Comparison of ENCODE assay signal across 21 cellular contexts in the genomic region with DNA sequence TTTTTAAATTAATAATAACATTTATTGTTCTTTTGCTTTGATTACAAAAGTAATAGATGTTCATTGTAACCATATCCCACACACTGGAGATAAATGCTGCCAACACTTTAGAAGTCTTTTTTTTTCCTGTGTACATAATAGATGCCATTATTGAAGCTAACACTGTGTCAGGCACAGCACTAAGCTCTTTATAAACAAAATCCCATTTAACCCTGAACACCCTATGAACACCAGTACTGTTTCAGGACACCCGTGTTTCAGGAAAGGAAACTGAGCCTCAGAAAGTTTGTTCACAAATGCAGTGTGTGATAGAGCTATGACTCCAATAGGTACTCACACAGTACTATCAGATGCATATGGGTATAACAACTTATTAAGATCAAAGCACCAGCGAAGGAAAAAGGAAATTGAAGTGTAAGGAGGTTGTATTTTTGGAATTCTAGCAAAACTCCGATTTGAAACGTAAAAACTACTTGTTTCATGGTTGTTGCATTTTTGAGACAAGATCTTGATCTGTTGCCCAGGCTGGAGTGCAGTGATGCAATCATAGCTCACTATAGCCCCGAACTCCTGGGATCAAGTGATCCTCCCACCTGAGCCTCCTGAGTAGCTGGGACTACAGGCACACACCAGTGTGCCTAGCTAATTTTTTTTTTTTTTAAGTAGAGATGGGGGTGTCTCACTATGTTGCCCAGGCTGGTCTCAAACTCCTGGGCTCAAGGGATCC. TPM values are rescaled to one million over a fixed set of nuclear protein-coding genes. Genes with fewer than 3 reads are reported as not detected.
DNase-seq lines count a peak whose midpoint lies in the region; ATAC-seq, FAIRE-seq and TF ChIP-seq lines count a peak whose summit lies in the region.
"Had no signal": no experiment of that assay in that cellular context is flagged by ENCODE, and none has a peak within 500 bp of the region (broad histone marks: within the 10 kb centered on the region; RNA-seq: fewer than 3 reads in every experiment).

No MANE protein-coding gene starts in this region.

- DNase-seq in chondrocyte (ENCODE audit: low spot score) (no peak), lower lobe of right lung (no peak), substantia nigra (lab: John Stamatoyannopoulos, UW) (peak in 1 of 49 donors; percentile 15), pancreas (no peak), NCI-H446 treated with DMSO at 0.1 percent for 48 hours (lab: John Stamatoyannopoulos, UW) (no peak)
- DNase-seq in activated CD4-positive, alpha-beta T cell treated with anti-CD3 and anti-CD28 coated beads, Interleukin-2, amount 10 ng/mL, durations not matched to agents 7 days and 5 days = no peak
- DNase-seq: activated CD8-positive, alpha-beta memory T cell treated with anti-CD3 and anti-CD28 coated beads, Interleukin-2, amount 10 ng/mL, durations not matched to agents 7 days and 5 days; activated gamma-delta T cell treated with Interleukin-2 at 50 U/mL for 16 hours; COR-L47; Kasumi-1; naive B cell; NCI-H1417 treated with DMSO at 0.1 percent for 48 hours; NK-92 treated with Interleukin-12 subunit alpha and Interleukin-12 subunit beta, amount 100 ng/mL, for 24 hours had no signal

- CTCF ChIA-PET in HEK293 (lab: Yijun Ruan, JAX) = interaction anchor here (0.6 to 1.2 kb wide), 2 partner anchors 58 to 285 kb away, joined by 3 to 4 read pairs; no protein-coding TSS in a partner anchor
- CTCF ChIA-PET in activated CD4-positive, alpha-beta T cell treated with anti-CD3 and anti-CD28 coated beads, Interleukin-2, amount 10 ng/mL, durations not matched to agents 7 days and 5 days (lab: Charles Lee) = interaction anchor here (0.9 kb wide), 1 partner anchor 10 kb away, joined by 5 read pairs; no protein-coding TSS in a partner anchor

- no peak overlapping the region for H3K4me3 Mint-ChIP-seq in chondrocyte (ENCODE audit: unreplicated experiment)
- H3K4me3 Mint-ChIP-seq in activated T-helper 17 cell treated with anti-CD3 and anti-CD28 coated beads, Interleukin-2, amount 50 U/mL, for 72 hours = no peak overlapping the region
- H3K4me3 Mint-ChIP-seq in activated CD4-positive, alpha-beta T cell treated with anti-CD3 and anti-CD28 coated beads, Interleukin-2, amount 10 ng/mL, durations not matched to agents 7 days and 5 days = no peak overlapping the region
- H3K4me3 Mint-ChIP-seq: activated CD8-positive, alpha-beta memory T cell treated with anti-CD3 and anti-CD28 coated beads, Interleukin-2, amount 10 ng/mL, durations not matched to agents 7 days and 5 days; stimulated activated naive CD8-positive, alpha-beta T cell treated with anti-CD3 and anti-CD28 coated beads, Interleukin-15, Interleukin-2, amounts not matched to agents 100 ng/mL and 50 ng/mL, for 24 hours; T-helper 1 cell treated with Interleukin-12 subunit alpha and Interleukin-12 subunit beta and Interleukin-4 antibody, amounts not matched to agents 30 μg/mL and 1 μg/mL, for 36 hours had no signal

- FAIRE-seq in pancreas (lab: Jason Lieb, UNC) = no peak
- FAIRE-seq: GM12878, H54 had no signal

- no peak for TF ChIP-seq CTCF in HEK293 (tag by site-specific recombination; IDR thresholded peaks at IDR 0.05)
- no peak for TF ChIP-seq CTCF in chondrocyte (IDR thresholded peaks at IDR 0.05)
- TF ChIP-seq CTCF in lower lobe of right lung (IDR thresholded peaks at IDR 0.05) = no peak
- no peak for TF ChIP-seq CTCF in pancreas (IDR thresholded peaks at IDR 0.05)

- 63 to 64% methylated on average over 5 of the region's 5 CpGs for WGBS in pancreas, 2 donors

- H3K27ac ChIP-seq in HEK293 (ENCODE audit: extremely low read depth, low read depth, low read length) = no peak overlapping the region
- H3K27ac ChIP-seq in lower lobe of right lung = peak overlapping the region; percentile 91
- peak overlapping the region; percentile 81 for H3K27ac ChIP-seq in substantia nigra (ENCODE audit: low read depth, low read length, poor library complexity, severe bottlenecking)
- H3K27ac ChIP-seq in pancreas = peak overlapping the region in 2 of 4 donors; percentile 86 to 96

- intact Hi-C loops in lower lobe of right lung (cut with DNase I) = no loop called here
- intact Hi-C loops in pancreas (cut with DNase I) = no loop called here

- peaks cover 9% of the 10 kb centered on the region for H3K4me1 ChIP-seq in HEK293 (ENCODE audit: control insufficient read depth, insufficient read depth, low read length)
- peaks cover 73% of the 10 kb centered on the region for H3K4me1 ChIP-seq in lower lobe of right lung
- peaks cover 21 to 58% (median 36%) of the 10 kb centered on the region in 3 donors for H3K4me1 ChIP-seq in pancreas

- H3K27me3 ChIP-seq in lower lobe of right lung (ENCODE audit: low read depth) (no peaks in the 10 kb centered on the region), pancreas (no peaks in the 10 kb centered on the region)

- POLR2A ChIA-PET in HEK293 (lab: Yijun Ruan, JAX) = no interaction called here
- POLR2A ChIA-PET in activated CD4-positive, alpha-beta T cell treated with anti-CD3 and anti-CD28 coated beads, Interleukin-2, amount 10 ng/mL, durations not matched to agents 7 days and 5 days (lab: Charles Lee) = no interaction called here

- H3K36me3 Mint-ChIP-seq in chondrocyte (ENCODE audit: low read depth) = no peaks in the 10 kb centered on the region
- H3K36me3 Mint-ChIP-seq in activated T-helper 17 cell treated with anti-CD3 and anti-CD28 coated beads, Interleukin-2, amount 50 U/mL, for 72 hours (ENCODE audit: low read depth) = peaks cover 6% of the 10 kb centered on the region
- H3K36me3 Mint-ChIP-seq in activated CD4-positive, alpha-beta T cell treated with anti-CD3 and anti-CD28 coated beads, Interleukin-2, amount 10 ng/mL, durations not matched to agents 7 days and 5 days (ENCODE audit: low read depth) = no peaks in the 10 kb centered on the region
- H3K36me3 Mint-ChIP-seq: activated CD8-positive, alpha-beta memory T cell treated with anti-CD3 and anti-CD28 coated beads, Interleukin-2, amount 10 ng/mL, durations not matched to agents 7 days and 5 days had no signal

- no peaks in the 10 kb centered on the region for H3K27me3 Mint-ChIP-seq in chondrocyte (ENCODE audit: low read depth)
- H3K27me3 Mint-ChIP-seq in activated T-helper 17 cell treated with anti-CD3 and anti-CD28 coated beads, Interleukin-2, amount 50 U/mL, for 72 hours = peaks cover 9% of the 10 kb centered on the region
- H3K27me3 Mint-ChIP-seq in activated CD4-positive, alpha-beta T cell treated with anti-CD3 and anti-CD28 coated beads, Interleukin-2, amount 10 ng/mL, durations not matched to agents 7 days and 5 days = peaks cover 58% of the 10 kb centered on the region

- no peaks in the 10 kb centered on the region for H3K9me3 ChIP-seq in HEK293 (ENCODE audit: control insufficient read depth, insufficient read depth, low read depth, low read length)
- no peaks in the 10 kb centered on the region for H3K9me3 ChIP-seq in lower lobe of right lung
- no peaks in the 10 kb centered on the region for H3K9me3 ChIP-seq in pancreas

- no peaks in the 10 kb centered on the region for H3K36me3 ChIP-seq in HEK293 (ENCODE audit: control insufficient read depth in 2 of 2, insufficient read depth in 1 of 2, low read length in 2 of 2)
- H3K36me3 ChIP-seq in lower lobe of right lung = no peaks in the 10 kb centered on the region
- no peaks in the 10 kb centered on the region for H3K36me3 ChIP-seq in pancreas

- H3K9me3 Mint-ChIP-seq in chondrocyte (ENCODE audit: low read depth) = no peaks in the 10 kb centered on the region
- H3K9me3 Mint-ChIP-seq in activated T-helper 17 cell treated with anti-CD3 and anti-CD28 coated beads, Interleukin-2, amount 50 U/mL, for 72 hours = no peaks in the 10 kb centered on the region
- H3K9me3 Mint-ChIP-seq in activated CD4-positive, alpha-beta T cell treated with anti-CD3 and anti-CD28 coated beads, Interleukin-2, amount 10 ng/mL, durations not matched to agents 7 days and 5 days = no peaks in the 10 kb centered on the region
- H3K9me3 Mint-ChIP-seq: stimulated activated naive CD8-positive, alpha-beta T cell treated with anti-CD3 and anti-CD28 coated beads, Interleukin-15, Interleukin-2, amounts not matched to agents 100 ng/mL and 50 ng/mL, for 24 hours; T-helper 1 cell treated with Interleukin-12 subunit alpha and Interleukin-12 subunit beta and Interleukin-4 antibody, amounts not matched to agents 30 μg/mL and 1 μg/mL, for 36 hours had no signal

- H3K4me3 ChIP-seq in HEK293 (ENCODE audit: low read depth, low read length) (no peak overlapping the region), lower lobe of right lung (no peak overlapping the region), pancreas (no peak overlapping the region)
- H3K4me3 ChIP-seq: GM12878 had no signal

- H3K4me1 Mint-ChIP-seq in chondrocyte (ENCODE audit: low read depth) = peaks cover 72% of the 10 kb centered on the region
- H3K4me1 Mint-ChIP-seq in activated T-helper 17 cell treated with anti-CD3 and anti-CD28 coated beads, Interleukin-2, amount 50 U/mL, for 72 hours = peaks cover 20% of the 10 kb centered on the region
- H3K4me1 Mint-ChIP-seq in activated CD4-positive, alpha-beta T cell treated with anti-CD3 and anti-CD28 coated beads, Interleukin-2, amount 10 ng/mL, durations not matched to agents 7 days and 5 days = peaks cover 27% of the 10 kb centered on the region

- ATAC-seq in lower lobe of right lung (no peak), pancreas (no peak)
- ATAC-seq in activated T-helper 17 cell treated with anti-CD3 and anti-CD28 coated beads, Interleukin-2, amount 50 U/mL, for 72 hours (replicated peaks) = no peak
- ATAC-seq: activated CD4-positive, CD25-positive, alpha-beta regulatory T cell treated with anti-CD3 and anti-CD28 coated beads, Interleukin-2, amount 50 U/mL, for 24 hours; activated CD8-positive, alpha-beta memory T cell treated with anti-CD3 and anti-CD28 coated beads, Interleukin-2, amount 10 ng/mL, durations not matched to agents 7 days and 5 days; GM12878; left lobe of liver had no signal

- peak overlapping the region; percentile 20 for H3K27ac Mint-ChIP-seq in chondrocyte (ENCODE audit: unreplicated experiment)
- H3K27ac Mint-ChIP-seq in activated T-helper 17 cell treated with anti-CD3 and anti-CD28 coated beads, Interleukin-2, amount 50 U/mL, for 72 hours = no peak overlapping the region
- no peak overlapping the region for H3K27ac Mint-ChIP-seq in activated CD4-positive, alpha-beta T cell treated with anti-CD3 and anti-CD28 coated beads, Interleukin-2, amount 10 ng/mL, durations not matched to agents 7 days and 5 days
- H3K27ac Mint-ChIP-seq: activated CD8-positive, alpha-beta memory T cell treated with anti-CD3 and anti-CD28 coated beads, Interleukin-2, amount 10 ng/mL, durations not matched to agents 7 days and 5 days; naive B cell; stimulated activated naive CD8-positive, alpha-beta T cell treated with anti-CD3 and anti-CD28 coated beads, Interleukin-15, Interleukin-2, amounts not matched to agents 100 ng/mL and 50 ng/mL, for 24 hours; T-helper 1 cell treated with Interleukin-12 subunit alpha and Interleukin-12 subunit beta and Interleukin-4 antibody, amounts not matched to agents 30 μg/mL and 1 μg/mL, for 36 hours had no signal

RNA-seq across cellular contexts. Expression of a gene that starts 2.0 kb away (rescaled TPM):
- total RNA-seq in chondrocyte (74.4 to 135 TPM (median 75.6 TPM) in 3 replicates), lower lobe of right lung (70.9 TPM), pancreas (10 to 100 TPM; 33.8 to 71.0 (median 60.5) TPM)
- 1 to 10 TPM in 1 of 2 donors, under 1 TPM in 1; 0.82 to 1.2 TPM for total RNA-seq in activated T-helper 17 cell treated with anti-CD3 and anti-CD28 coated beads, Interleukin-2, amount 50 U/mL, for 72 hours
- 100 to 1,000 TPM; 277 to 284 TPM for polyA plus RNA-seq in pancreas
- not detected for total RNA-seq in activated CD4-positive, alpha-beta T cell treated with anti-CD3 and anti-CD28 coated beads, Interleukin-2, amount 10 ng/mL, durations not matched to agents 7 days and 5 days

Comparison
In these comparisons a context has a peak if more than half of its experiments do, and no peak if none do; other contexts are left out.
1. RNA of a gene that starts 2.0 kb away (total RNA-seq): 74.4 to 135 TPM in chondrocyte, 70.9 TPM in lower lobe of right lung (single experiment) and 33.8 to 71.0 TPM in pancreas; 0.82 to 1.2 TPM in activated T-helper 17 cell treated with anti-CD3 and anti-CD28 coated beads, Interleukin-2, amount 50 U/mL, for 72 hours and not detected in activated CD4-positive, alpha-beta T cell treated with anti-CD3 and anti-CD28 coated beads, Interleukin-2, amount 10 ng/mL, durations not matched to agents 7 days and 5 days; every median in the first group is over 10 times any median in the second.